1 cellular context compared by ENCODE assay signal in genomic region chr7:87140271-87140748, GRCh38.
TF ChIP-seq lines count a peak whose summit lies in the region.

No MANE protein-coding gene starts in this region.

TF ChIP-seq in HepG2, 621 proteins besides CTCF, POLR2A, EP300 and RAD21 (continued from another document and continues in another):
- TF ChIP-seq, protein P1, sequence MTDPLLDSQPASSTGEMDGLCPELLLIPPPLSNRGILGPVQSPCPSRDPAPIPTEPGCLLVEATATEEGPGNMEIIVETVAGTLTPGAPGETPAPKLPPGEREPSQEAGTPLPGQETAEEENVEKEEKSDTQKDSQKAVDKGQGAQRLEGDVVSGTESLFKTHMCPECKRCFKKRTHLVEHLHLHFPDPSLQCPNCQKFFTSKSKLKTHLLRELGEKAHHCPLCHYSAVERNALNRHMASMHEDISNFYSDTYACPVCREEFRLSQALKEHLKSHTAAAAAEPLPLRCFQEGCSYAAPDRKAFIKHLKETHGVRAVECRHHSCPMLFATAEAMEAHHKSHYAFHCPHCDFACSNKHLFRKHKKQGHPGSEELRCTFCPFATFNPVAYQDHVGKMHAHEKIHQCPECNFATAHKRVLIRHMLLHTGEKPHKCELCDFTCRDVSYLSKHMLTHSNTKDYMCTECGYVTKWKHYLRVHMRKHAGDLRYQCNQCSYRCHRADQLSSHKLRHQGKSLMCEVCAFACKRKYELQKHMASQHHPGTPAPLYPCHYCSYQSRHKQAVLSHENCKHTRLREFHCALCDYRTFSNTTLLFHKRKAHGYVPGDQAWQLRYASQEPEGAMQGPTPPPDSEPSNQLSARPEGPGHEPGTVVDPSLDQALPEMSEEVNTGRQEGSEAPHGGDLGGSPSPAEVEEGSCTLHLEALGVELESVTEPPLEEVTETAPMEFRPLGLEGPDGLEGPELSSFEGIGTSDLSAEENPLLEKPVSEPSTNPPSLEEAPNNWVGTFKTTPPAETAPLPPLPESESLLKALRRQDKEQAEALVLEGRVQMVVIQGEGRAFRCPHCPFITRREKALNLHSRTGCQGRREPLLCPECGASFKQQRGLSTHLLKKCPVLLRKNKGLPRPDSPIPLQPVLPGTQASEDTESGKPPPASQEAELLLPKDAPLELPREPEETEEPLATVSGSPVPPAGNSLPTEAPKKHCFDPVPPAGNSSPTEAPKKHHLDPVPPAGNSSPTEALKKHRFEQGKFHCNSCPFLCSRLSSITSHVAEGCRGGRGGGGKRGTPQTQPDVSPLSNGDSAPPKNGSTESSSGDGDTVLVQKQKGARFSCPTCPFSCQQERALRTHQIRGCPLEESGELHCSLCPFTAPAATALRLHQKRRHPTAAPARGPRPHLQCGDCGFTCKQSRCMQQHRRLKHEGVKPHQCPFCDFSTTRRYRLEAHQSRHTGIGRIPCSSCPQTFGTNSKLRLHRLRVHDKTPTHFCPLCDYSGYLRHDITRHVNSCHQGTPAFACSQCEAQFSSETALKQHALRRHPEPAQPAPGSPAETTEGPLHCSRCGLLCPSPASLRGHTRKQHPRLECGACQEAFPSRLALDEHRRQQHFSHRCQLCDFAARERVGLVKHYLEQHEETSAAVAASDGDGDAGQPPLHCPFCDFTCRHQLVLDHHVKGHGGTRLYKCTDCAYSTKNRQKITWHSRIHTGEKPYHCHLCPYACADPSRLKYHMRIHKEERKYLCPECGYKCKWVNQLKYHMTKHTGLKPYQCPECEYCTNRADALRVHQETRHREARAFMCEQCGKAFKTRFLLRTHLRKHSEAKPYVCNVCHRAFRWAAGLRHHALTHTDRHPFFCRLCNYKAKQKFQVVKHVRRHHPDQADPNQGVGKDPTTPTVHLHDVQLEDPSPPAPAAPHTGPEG (CRISPR knock-in tag; IDR thresholded peaks at IDR 0.05) = no peak
- TF ChIP-seq ZNF777 (CRISPR knock-in tag; IDR thresholded peaks at IDR 0.05) (no peak), ZNF326 (CRISPR knock-in tag; IDR thresholded peaks at IDR 0.05; ENCODE audit: borderline replicate concordance) (no peak), RORA (CRISPR knock-in tag; IDR thresholded peaks at IDR 0.05) (no peak), MTF2 (CRISPR knock-in tag; IDR thresholded peaks at IDR 0.05; ENCODE audit: borderline replicate concordance) (no peak), ZNF644 (CRISPR knock-in tag; IDR thresholded peaks at IDR 0.05; ENCODE audit: low read depth) (0 out of 2 replicates have a peak, but pooled peaks have one; percentile 24), SMARCC2 (IDR thresholded peaks at IDR 0.05) (no peak), ZFYVE20 (CRISPR knock-in tag; IDR thresholded peaks at IDR 0.05; ENCODE audit: borderline replicate concordance, low read depth) (no peak), SNAI1 (CRISPR knock-in tag; IDR thresholded peaks at IDR 0.05; ENCODE audit: borderline replicate concordance) (no peak), BCL6 (CRISPR knock-in tag; IDR thresholded peaks at IDR 0.05) (no peak), HOXA5 (CRISPR knock-in tag; IDR thresholded peaks at IDR 0.05) (peak; percentile 73), HNRNPUL1 (IDR thresholded peaks at IDR 0.05; ENCODE audit: low read depth, low read length) (no peak), CEBPG (CRISPR knock-in tag; IDR thresholded peaks at IDR 0.05) (peak; percentile 45; the same call in 1 of the 2 replicates), SATB2 (CRISPR knock-in tag; IDR thresholded peaks at IDR 0.05) (no peak), ZNF616 (CRISPR knock-in tag; IDR thresholded peaks at IDR 0.05; ENCODE audit: low read depth) (no peak), SKI (IDR thresholded peaks at IDR 0.05; ENCODE audit: partially characterized antibody) (no peak), RFX1 (IDR thresholded peaks at IDR 0.05) (no peak), FOSL1 (CRISPR knock-in tag; IDR thresholded peaks at IDR 0.05; ENCODE audit: borderline replicate concordance) (peak; percentile 57; the same call in 1 of the 2 replicates), DRAP1 (CRISPR knock-in tag; IDR thresholded peaks at IDR 0.05) (no peak), ZMYM3 (CRISPR knock-in tag; IDR thresholded peaks at IDR 0.05) (no peak), ARID5B (CRISPR knock-in tag; IDR thresholded peaks at IDR 0.05) (peak; percentile 82), DR1 (CRISPR knock-in tag; IDR thresholded peaks at IDR 0.05) (no peak), CHCHD3 (CRISPR knock-in tag; IDR thresholded peaks at IDR 0.05) (no peak), EHMT2 (IDR thresholded peaks at IDR 0.05; ENCODE audit: borderline replicate concordance, low read depth, low read length) (no peak), NR2F6 (IDR thresholded peaks at IDR 0.05) (peak; percentile 72), NR2F6 (CRISPR knock-in tag; IDR thresholded peaks at IDR 0.05) (peak; percentile 66), SNRNP70 (IDR thresholded peaks at IDR 0.05; ENCODE audit: low read depth, low read length) (no peak), ZFX (CRISPR knock-in tag; IDR thresholded peaks at IDR 0.05; ENCODE audit: low read depth) (no peak), NRL (CRISPR knock-in tag; IDR thresholded peaks at IDR 0.05; ENCODE audit: borderline replicate concordance) (no peak), CREB1 (IDR thresholded peaks at IDR 0.05) (no peak), CREB1 (CRISPR knock-in tag; IDR thresholded peaks at IDR 0.05) (peak; percentile 51; the same call in 1 of the 2 replicates), ZSCAN12 (CRISPR knock-in tag; IDR thresholded peaks at IDR 0.05) (no peak), KLF11 (CRISPR knock-in tag; IDR thresholded peaks at IDR 0.05) (no peak), HMG20A (CRISPR knock-in tag; IDR thresholded peaks at IDR 0.05; ENCODE audit: borderline replicate concordance) (peak; percentile 53; the same call in 1 of the 2 replicates), ZNF567 (CRISPR knock-in tag; IDR thresholded peaks at IDR 0.05; ENCODE audit: borderline replicate concordance) (no peak), GATA4 (IDR thresholded peaks at IDR 0.05; ENCODE audit: borderline replicate concordance, low read depth) (0 out of 2 replicates have a peak, but pooled peaks have one; percentile 23), SIX1 (CRISPR knock-in tag; IDR thresholded peaks at IDR 0.05; ENCODE audit: borderline replicate concordance) (no peak), PRPF4 (IDR thresholded peaks at IDR 0.05; ENCODE audit: low read depth, low read length, poor library complexity, severe bottlenecking) (no peak), ZNF331 (CRISPR knock-in tag; IDR thresholded peaks at IDR 0.05) (no peak), MZF1 (CRISPR knock-in tag; IDR thresholded peaks at IDR 0.05; ENCODE audit: borderline replicate concordance) (no peak), ZNF546 (CRISPR knock-in tag; conservative IDR thresholded peaks at IDR 0.05) (no peak), PITX1 (CRISPR knock-in tag; IDR thresholded peaks at IDR 0.05) (no peak), HNF1B (CRISPR knock-in tag; IDR thresholded peaks at IDR 0.05) (no peak), HDAC2 (CRISPR knock-in tag; IDR thresholded peaks at IDR 0.05) (no peak), ZNF333 (CRISPR knock-in tag; IDR thresholded peaks at IDR 0.05; ENCODE audit: borderline replicate concordance) (no peak), CCAR2 (optimal IDR thresholded peaks at IDR 0.05; ENCODE audit: low read depth, low read length) (no peak), ZFY (CRISPR knock-in tag; IDR thresholded peaks at IDR 0.05) (no peak), EEA1 (CRISPR knock-in tag; IDR thresholded peaks at IDR 0.05; ENCODE audit: borderline replicate concordance) (no peak), TCF7L2 (IDR thresholded peaks at IDR 0.05; ENCODE audit: low read depth, low read length) (no peak), TBP (CRISPR knock-in tag; IDR thresholded peaks at IDR 0.05) (no peak)
- TF ChIP-seq, protein P2, sequence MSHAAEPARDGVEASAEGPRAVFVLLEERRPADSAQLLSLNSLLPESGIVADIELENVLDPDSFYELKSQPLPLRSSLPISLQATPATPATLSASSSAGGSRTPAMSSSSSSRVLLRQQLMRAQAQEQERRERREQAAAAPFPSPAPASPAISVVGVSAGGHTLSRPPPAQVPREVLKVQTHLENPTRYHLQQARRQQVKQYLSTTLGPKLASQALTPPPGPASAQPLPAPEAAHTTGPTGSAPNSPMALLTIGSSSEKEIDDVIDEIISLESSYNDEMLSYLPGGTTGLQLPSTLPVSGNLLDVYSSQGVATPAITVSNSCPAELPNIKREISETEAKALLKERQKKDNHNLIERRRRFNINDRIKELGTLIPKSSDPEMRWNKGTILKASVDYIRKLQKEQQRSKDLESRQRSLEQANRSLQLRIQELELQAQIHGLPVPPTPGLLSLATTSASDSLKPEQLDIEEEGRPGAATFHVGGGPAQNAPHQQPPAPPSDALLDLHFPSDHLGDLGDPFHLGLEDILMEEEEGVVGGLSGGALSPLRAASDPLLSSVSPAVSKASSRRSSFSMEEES (CRISPR knock-in tag; IDR thresholded peaks at IDR 0.05) = no peak
- TF ChIP-seq, protein P3, sequence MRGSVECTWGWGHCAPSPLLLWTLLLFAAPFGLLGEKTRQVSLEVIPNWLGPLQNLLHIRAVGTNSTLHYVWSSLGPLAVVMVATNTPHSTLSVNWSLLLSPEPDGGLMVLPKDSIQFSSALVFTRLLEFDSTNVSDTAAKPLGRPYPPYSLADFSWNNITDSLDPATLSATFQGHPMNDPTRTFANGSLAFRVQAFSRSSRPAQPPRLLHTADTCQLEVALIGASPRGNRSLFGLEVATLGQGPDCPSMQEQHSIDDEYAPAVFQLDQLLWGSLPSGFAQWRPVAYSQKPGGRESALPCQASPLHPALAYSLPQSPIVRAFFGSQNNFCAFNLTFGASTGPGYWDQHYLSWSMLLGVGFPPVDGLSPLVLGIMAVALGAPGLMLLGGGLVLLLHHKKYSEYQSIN (CRISPR knock-in tag; IDR thresholded peaks at IDR 0.05; ENCODE audit: borderline replicate concordance) = no peak
- TF ChIP-seq, protein P4, sequence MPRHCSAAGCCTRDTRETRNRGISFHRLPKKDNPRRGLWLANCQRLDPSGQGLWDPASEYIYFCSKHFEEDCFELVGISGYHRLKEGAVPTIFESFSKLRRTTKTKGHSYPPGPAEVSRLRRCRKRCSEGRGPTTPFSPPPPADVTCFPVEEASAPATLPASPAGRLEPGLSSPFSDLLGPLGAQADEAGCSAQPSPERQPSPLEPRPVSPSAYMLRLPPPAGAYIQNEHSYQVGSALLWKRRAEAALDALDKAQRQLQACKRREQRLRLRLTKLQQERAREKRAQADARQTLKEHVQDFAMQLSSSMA (CRISPR knock-in tag; IDR thresholded peaks at IDR 0.05) = no peak
- TF ChIP-seq, protein P5, sequence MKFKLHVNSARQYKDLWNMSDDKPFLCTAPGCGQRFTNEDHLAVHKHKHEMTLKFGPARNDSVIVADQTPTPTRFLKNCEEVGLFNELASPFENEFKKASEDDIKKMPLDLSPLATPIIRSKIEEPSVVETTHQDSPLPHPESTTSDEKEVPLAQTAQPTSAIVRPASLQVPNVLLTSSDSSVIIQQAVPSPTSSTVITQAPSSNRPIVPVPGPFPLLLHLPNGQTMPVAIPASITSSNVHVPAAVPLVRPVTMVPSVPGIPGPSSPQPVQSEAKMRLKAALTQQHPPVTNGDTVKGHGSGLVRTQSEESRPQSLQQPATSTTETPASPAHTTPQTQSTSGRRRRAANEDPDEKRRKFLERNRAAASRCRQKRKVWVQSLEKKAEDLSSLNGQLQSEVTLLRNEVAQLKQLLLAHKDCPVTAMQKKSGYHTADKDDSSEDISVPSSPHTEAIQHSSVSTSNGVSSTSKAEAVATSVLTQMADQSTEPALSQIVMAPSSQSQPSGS (CRISPR knock-in tag; IDR thresholded peaks at IDR 0.05) = no peak
- TF ChIP-seq, protein P6, sequence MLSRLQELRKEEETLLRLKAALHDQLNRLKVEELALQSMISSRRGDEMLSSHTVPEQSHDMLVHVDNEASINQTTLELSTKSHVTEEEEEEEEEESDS (CRISPR knock-in tag; IDR thresholded peaks at IDR 0.05; ENCODE audit: borderline replicate concordance) = no peak
